Comparison of ENCODE assay signal across 8 cellular contexts in the genomic region with DNA sequence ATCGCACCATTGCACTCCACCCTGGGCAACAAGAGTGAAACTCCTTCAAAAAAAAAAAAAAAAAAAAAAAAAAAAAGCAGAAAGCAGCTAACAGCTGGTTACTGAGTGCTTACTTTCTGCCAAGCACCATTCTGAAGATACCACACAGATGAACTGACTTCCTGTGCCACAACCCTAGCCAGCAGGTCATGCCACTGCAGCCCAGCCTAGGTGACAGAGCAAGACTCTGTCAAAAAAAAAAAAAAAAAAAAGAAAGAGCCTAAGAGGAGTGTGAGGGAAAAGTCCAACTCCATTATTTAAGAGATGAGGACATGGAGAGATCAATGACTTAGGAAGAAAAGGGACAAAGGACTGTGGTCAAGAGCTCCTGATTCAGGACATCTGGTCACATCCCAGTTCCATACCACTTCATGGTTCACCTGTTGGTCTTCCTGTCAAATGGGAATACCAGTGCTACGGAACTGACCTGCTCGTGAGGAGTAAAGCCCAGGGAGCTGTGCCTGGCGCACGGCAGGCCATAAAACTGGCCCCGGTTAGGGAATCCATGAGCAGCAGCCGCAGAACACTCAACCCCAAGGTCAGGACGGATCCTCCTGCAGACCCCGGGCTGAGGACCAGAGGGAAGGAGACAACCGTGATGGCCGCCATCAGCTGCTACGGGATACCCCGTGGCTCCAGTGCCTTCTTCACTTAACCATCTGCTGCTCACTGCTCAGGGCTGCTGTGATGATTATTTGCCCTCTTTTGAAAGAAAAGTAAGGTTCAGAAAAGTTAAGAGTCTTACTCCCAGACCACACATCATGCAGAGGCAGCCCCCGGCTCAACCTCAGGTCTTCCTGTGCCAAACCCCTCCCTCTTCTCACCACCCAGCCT. TPM values are rescaled to one million over a fixed set of nuclear protein-coding genes. Genes with fewer than 3 reads are reported as not detected.
A peak's percentile ranks its signal among the peaks of the same experiment; 100 is the strongest.
DNase-seq lines count a peak whose midpoint lies in the region; ATAC-seq and TF ChIP-seq lines count a peak whose summit lies in the region.

No MANE protein-coding gene starts in this region.

- DNase-seq in NK-92 treated with Interleukin-12 subunit alpha and Interleukin-12 subunit beta, amount 100 ng/mL, for 24 hours (lab: John Stamatoyannopoulos, UW): peak; percentile 6
- DNase-seq in NK-92 (lab: John Stamatoyannopoulos, UW; ENCODE audit: unreplicated experiment) (no peak), NB4 (ENCODE audit: low read depth) (no peak), GM19240 (ENCODE audit: insufficient read length, low spot score) (no peak), head of caudate nucleus (no peak)
- peak; percentile 26 to 77 for DNase-seq in central memory CD8-positive, alpha-beta T cell (ENCODE audit: low spot score in 2 of 2)
- no peak for DNase-seq in natural killer cell treated with Interleukin-12 subunit alpha and Interleukin-12 subunit beta and Interleukin-15 and Interleukin-18, amount 100 ng/mL, for 72 hours (ENCODE audit: low spot score)

- no peak for TF ChIP-seq CTCF in NB4 (IDR thresholded peaks at IDR 0.05; ENCODE audit: low read depth, low read length)

- H3K9me3 Mint-ChIP-seq in central memory CD8-positive, alpha-beta T cell: no peaks in the 10 kb centered on the region
- no peaks in the 10 kb centered on the region for H3K9me3 Mint-ChIP-seq in natural killer cell treated with Interleukin-12 subunit alpha and Interleukin-12 subunit beta and Interleukin-15 and Interleukin-18, amount 100 ng/mL, for 72 hours

- intact Hi-C loops in head of caudate nucleus (cut with DNase I): loop anchor here (5.0 kb wide), 1 partner anchor 178 kb away; no protein-coding TSS in a partner anchor

- peak; percentile 63 for ATAC-seq in central memory CD8-positive, alpha-beta T cell (replicated peaks; ENCODE audit: extremely low read depth, poor library complexity, severe bottlenecking)
- peak; percentile 0 to 24 for ATAC-seq in natural killer cell treated with Interleukin-12 subunit alpha and Interleukin-12 subunit beta and Interleukin-15 and Interleukin-18, amount 100 ng/mL, for 72 hours
- ATAC-seq in GM21447 (IDR thresholded peaks at IDR 0.05; ENCODE audit: unreplicated experiment): no peak

- H3K4me3 ChIP-seq in NB4 (ENCODE audit: low read depth, low read length): peak overlapping the region; percentile 81

- peak overlapping the region; percentile 99 for H3K4me3 Mint-ChIP-seq in central memory CD8-positive, alpha-beta T cell
- peak overlapping the region; percentile 98 for H3K4me3 Mint-ChIP-seq in natural killer cell treated with Interleukin-12 subunit alpha and Interleukin-12 subunit beta and Interleukin-15 and Interleukin-18, amount 100 ng/mL, for 72 hours

- H3K27ac Mint-ChIP-seq in central memory CD8-positive, alpha-beta T cell (ENCODE audit: low read depth): peak overlapping the region; percentile 100
- H3K27ac Mint-ChIP-seq in natural killer cell treated with Interleukin-12 subunit alpha and Interleukin-12 subunit beta and Interleukin-15 and Interleukin-18, amount 100 ng/mL, for 72 hours: peak overlapping the region; percentile 95 to 96

- H3K27me3 Mint-ChIP-seq in central memory CD8-positive, alpha-beta T cell: no peaks in the 10 kb centered on the region
- no peaks in the 10 kb centered on the region for H3K27me3 Mint-ChIP-seq in natural killer cell treated with Interleukin-12 subunit alpha and Interleukin-12 subunit beta and Interleukin-15 and Interleukin-18, amount 100 ng/mL, for 72 hours

- H3K4me1 Mint-ChIP-seq in central memory CD8-positive, alpha-beta T cell: peaks cover 48% of the 10 kb centered on the region
- H3K4me1 Mint-ChIP-seq in natural killer cell treated with Interleukin-12 subunit alpha and Interleukin-12 subunit beta and Interleukin-15 and Interleukin-18, amount 100 ng/mL, for 72 hours (ENCODE audit: low read depth in 2 of 2): peaks cover 43 to 48% of the 10 kb centered on the region in 2 donors

- peaks cover 53% of the 10 kb centered on the region for H3K36me3 Mint-ChIP-seq in central memory CD8-positive, alpha-beta T cell (ENCODE audit: insufficient read depth)
- H3K36me3 Mint-ChIP-seq in natural killer cell treated with Interleukin-12 subunit alpha and Interleukin-12 subunit beta and Interleukin-15 and Interleukin-18, amount 100 ng/mL, for 72 hours: peaks cover 19% of the 10 kb centered on the region

- no peak for TF ChIP-seq POLR2A in NB4 (IDR thresholded peaks at IDR 0.05; ENCODE audit: extremely low read depth, insufficient read length)

RNA-seq across cellular contexts. Expression of a gene that starts 0.9 kb away (rescaled TPM):
- total RNA-seq in natural killer cell treated with Interleukin-12 subunit alpha and Interleukin-12 subunit beta and Interleukin-15 and Interleukin-18, amount 100 ng/mL, for 72 hours: 100 to 1,000 TPM in 1 of 2 donors, 10 to 100 TPM in 1; 71.0 to 188 TPM

Comparison
In these comparisons a context has a peak if more than half of its experiments do, and no peak if none do; other contexts are left out.
1. DNase-seq: peak in NK-92 treated with Interleukin-12 subunit alpha and Interleukin-12 subunit beta, amount 100 ng/mL, for 24 hours (single experiment) and central memory CD8-positive, alpha-beta T cell (2 of 2); none in NK-92 (single experiment), NB4 (single experiment), natural killer cell treated with Interleukin-12 subunit alpha and Interleukin-12 subunit beta and Interleukin-15 and Interleukin-18, amount 100 ng/mL, for 72 hours (single experiment), GM19240 (single experiment) and head of caudate nucleus (0 of 42).